ENCODE assay signal across 20 cellular contexts in the genomic region with DNA sequence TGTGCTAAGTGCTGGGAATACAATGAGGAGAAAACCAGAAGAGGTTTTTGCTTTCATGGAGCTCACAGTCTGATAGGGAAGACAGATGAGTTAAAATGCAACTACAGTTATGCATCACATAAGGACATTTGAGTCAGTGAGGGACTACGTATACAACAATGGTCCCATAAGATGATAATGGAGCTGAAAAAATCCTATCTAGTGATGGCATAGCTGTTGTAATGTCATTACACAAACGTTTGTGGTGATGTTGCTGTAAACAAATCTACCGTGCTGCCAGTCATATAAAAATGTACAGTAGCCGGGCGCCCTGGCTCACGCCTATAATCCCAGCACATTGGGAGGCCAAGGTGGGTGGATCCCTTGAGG.
DNase-seq lines count a peak whose midpoint lies in the region; ATAC-seq, FAIRE-seq and TF ChIP-seq lines count a peak whose summit lies in the region.
"Had no signal": no experiment of that assay in that cellular context is flagged by ENCODE, and none has a peak within 500 bp of the region (broad histone marks: within the 10 kb centered on the region; RNA-seq: fewer than 3 reads in every experiment).

No MANE protein-coding gene starts in this region.

- peak in 1 of 2 experiments; percentile 91; a peak in 1 of 4 replicates for TF ChIP-seq EP300 in GM12878 (IDR thresholded peaks at IDR 0.05; ENCODE audit: borderline replicate concordance in 1 of 2, control insufficient read depth in 1 of 2, low read depth in 2 of 2, low read length in 2 of 2)

- intact Hi-C loops in activated CD8-positive, alpha-beta T cell treated with anti-CD3 and anti-CD28 coated beads for 36 hours (cut with micrococcal nuclease): loop anchor here (5.0 kb wide), 1 partner anchor 36 kb away; no protein-coding TSS in a partner anchor
- intact Hi-C loops in GM12878 (cut with micrococcal nuclease; ENCODE audit: unreplicated experiment): loop anchor here (1.0 to 10.0 kb wide), 8 partner anchors 40 to 1331 kb away; partner anchors contain the start of gene RAD23B

- H3K27ac Mint-ChIP-seq in activated CD8-positive, alpha-beta T cell treated with anti-CD3 and anti-CD28 coated beads for 36 hours: no peak overlapping the region
- no peak overlapping the region for H3K27ac Mint-ChIP-seq in activated CD8-positive, alpha-beta T cell treated with anti-CD3 and anti-CD28 coated beads, Interleukin-2, amount 10 ng/mL, durations not matched to agents 7 days and 5 days
- H3K27ac Mint-ChIP-seq: endodermal cell, type B pancreatic cell had no signal

- POLR2A ChIA-PET in activated CD8-positive, alpha-beta T cell treated with anti-CD3 and anti-CD28 coated beads for 36 hours (lab: Charles Lee): no interaction called here
- POLR2A ChIA-PET in activated CD8-positive, alpha-beta T cell treated with anti-CD3 and anti-CD28 coated beads, Interleukin-2, amount 10 ng/mL, durations not matched to agents 7 days and 5 days (lab: Charles Lee): no interaction called here
- POLR2A ChIA-PET in GM12878 (lab: Charles Lee): interaction anchor here (1.1 to 5.9 kb wide), 3 partner anchors 40 to 88 kb away, joined by 6 to 47 read pairs (median 10); no protein-coding TSS in a partner anchor

- no peaks in the 10 kb centered on the region for H4K20me1 ChIP-seq in GM12878 (ENCODE audit: control insufficient read depth, insufficient read depth)

- no peak overlapping the region for H3K9ac ChIP-seq in GM12878 (ENCODE audit: control insufficient read depth, insufficient read depth, low read length)
- H3K9ac ChIP-seq: GM23248 had no signal

- no peaks in the 10 kb centered on the region for H3K36me3 Mint-ChIP-seq in activated CD8-positive, alpha-beta T cell treated with anti-CD3 and anti-CD28 coated beads for 36 hours (ENCODE audit: low read depth)
- H3K36me3 Mint-ChIP-seq in activated CD8-positive, alpha-beta T cell treated with anti-CD3 and anti-CD28 coated beads, Interleukin-2, amount 10 ng/mL, durations not matched to agents 7 days and 5 days (ENCODE audit: low read depth): no peaks in the 10 kb centered on the region
- H3K36me3 Mint-ChIP-seq: type B pancreatic cell had no signal

- H3K27me3 ChIP-seq in GM12878 (replicated peaks in 1 of 2; ENCODE audit: control insufficient read depth in 2 of 2, insufficient read depth in 2 of 2, low read length in 1 of 2): no peaks in the 10 kb centered on the region
- H3K27me3 ChIP-seq: body of pancreas, heart left ventricle, spleen had no signal

- no peak for TF ChIP-seq POLR2A in GM12878 (IDR thresholded peaks at IDR 0.05; ENCODE audit: low read depth, low read length)

- no peaks in the 10 kb centered on the region for H3K9me3 Mint-ChIP-seq in activated CD8-positive, alpha-beta T cell treated with anti-CD3 and anti-CD28 coated beads for 36 hours
- H3K9me3 Mint-ChIP-seq in activated CD8-positive, alpha-beta T cell treated with anti-CD3 and anti-CD28 coated beads, Interleukin-2, amount 10 ng/mL, durations not matched to agents 7 days and 5 days (ENCODE audit: insufficient read depth): no peaks in the 10 kb centered on the region
- H3K9me3 Mint-ChIP-seq: activated T-cell treated with anti-CD3 and anti-CD28 coated beads, Interleukin-2, amount 50 U/mL, for 4 hours; type B pancreatic cell had no signal

- WGBS in GM12878 (ENCODE audit: insufficient coverage, insufficient replicate concordance, low lambda C conversion rate, missing lambda C conversion rate): 2% methylated on average over 6 of the region's 6 CpGs

- no peaks in the 10 kb centered on the region for H3K9me3 ChIP-seq in GM12878 (replicated peaks; ENCODE audit: control insufficient read depth, insufficient read depth, low read length)
- H3K9me3 ChIP-seq: body of pancreas, heart left ventricle, spleen had no signal

- RAD21 ChIA-PET in GM12878 (lab: Charles Lee; ENCODE audit: unreplicated experiment): interaction anchor here (0.6 to 7.2 kb wide), 26 partner anchors 11 to 1589 kb away, joined by 3 to 115 read pairs (median 4); partner anchors contain the start of gene RAD23B

- H2AFZ ChIP-seq in GM12878 (ENCODE audit: control insufficient read depth, low read depth, low read length): no peak overlapping the region
- H2AFZ ChIP-seq: GM23248 had no signal

- DNase-seq in activated CD8-positive, alpha-beta T cell treated with anti-CD3 and anti-CD28 coated beads for 36 hours: no peak
- no peak for DNase-seq in activated CD8-positive, alpha-beta T cell treated with anti-CD3 and anti-CD28 coated beads, Interleukin-2, amount 10 ng/mL, durations not matched to agents 7 days and 5 days
- DNase-seq in GM12878 (ENCODE audit: low read depth, low spot score) (peak; percentile 39), NCI-H2196 (lab: John Stamatoyannopoulos, UW; ENCODE audit: unreplicated experiment) (no peak), NCI-H1930 (lab: John Stamatoyannopoulos, UW) (no peak)
- DNase-seq: activated T-cell treated with anti-CD3 and anti-CD28 coated beads, Interleukin-2, amount 50 U/mL, for 4 hours; body of pancreas; endodermal cell; heart left ventricle; NCI-H1092; NCI-H774; occipital lobe; SHP77 treated with DMSO at 0.1 percent for 48 hours; spleen had no signal

- TF ChIP-seq CTCF in activated CD8-positive, alpha-beta T cell treated with anti-CD3 and anti-CD28 coated beads for 36 hours (IDR thresholded peaks at IDR 0.05): no peak
- TF ChIP-seq CTCF in GM12878 (IDR thresholded peaks at IDR 0.05 in 2 of 3, conservative IDR thresholded peaks at IDR 0.05 in 1 of 3; ENCODE audit: control insufficient read depth in 2 of 3, extremely low read depth in 1 of 3, insufficient read depth in 1 of 3, low read depth in 3 of 3, low read length in 3 of 3): no peak

- no peak for TF ChIP-seq RAD21 in GM12878 (IDR thresholded peaks at IDR 0.05; ENCODE audit: insufficient read depth, low read depth, low read length)

- peaks cover 8% of the 10 kb centered on the region for H3K27me3 Mint-ChIP-seq in activated CD8-positive, alpha-beta T cell treated with anti-CD3 and anti-CD28 coated beads for 36 hours
- H3K27me3 Mint-ChIP-seq in activated CD8-positive, alpha-beta T cell treated with anti-CD3 and anti-CD28 coated beads, Interleukin-2, amount 10 ng/mL, durations not matched to agents 7 days and 5 days (ENCODE audit: low read depth): no peaks in the 10 kb centered on the region
- H3K27me3 Mint-ChIP-seq: type B pancreatic cell had no signal

- in situ Hi-C loops in GM12878 (cut with MboI): loop anchor here (10.0 kb wide), 1 partner anchor 1328 kb away; no protein-coding TSS in a partner anchor

- no peak overlapping the region for H3K4me2 ChIP-seq in GM12878 (ENCODE audit: control insufficient read depth, insufficient read depth)

- peak; percentile 23 for FAIRE-seq in GM12878 (lab: Jason Lieb, UNC)

- BruUV-seq in GM12878 (replicated peaks; lab: Mats Ljungman, UMichigan): no TSS peak

- peak; percentile 22 for ATAC-seq in activated CD8-positive, alpha-beta T cell treated with anti-CD3 and anti-CD28 coated beads for 36 hours
- no peak for ATAC-seq in activated CD8-positive, alpha-beta T cell treated with anti-CD3 and anti-CD28 coated beads, Interleukin-2, amount 10 ng/mL, durations not matched to agents 7 days and 5 days
- ATAC-seq in GM21619 (IDR thresholded peaks at IDR 0.05; ENCODE audit: unreplicated experiment) (peak; percentile 52), HG03103 (IDR thresholded peaks at IDR 0.05; ENCODE audit: low read depth, unreplicated experiment) (peak; percentile 55), GM12878 (peak; percentile 63), GM19467 (IDR thresholded peaks at IDR 0.05; ENCODE audit: unreplicated experiment) (no peak)
- ATAC-seq: body of pancreas, heart left ventricle had no signal

- no peak overlapping the region for H3K27ac ChIP-seq in GM12878 (ENCODE audit: control insufficient read depth, insufficient read depth)
- H3K27ac ChIP-seq: body of pancreas, GM23248, spleen had no signal

- peaks cover 18% of the 10 kb centered on the region for H3K4me1 ChIP-seq in GM12878 (ENCODE audit: control insufficient read depth, insufficient read depth, low read length)
- H3K4me1 ChIP-seq: body of pancreas, spleen had no signal

- H3K4me1 Mint-ChIP-seq in activated CD8-positive, alpha-beta T cell treated with anti-CD3 and anti-CD28 coated beads for 36 hours (ENCODE audit: low read depth): peaks cover 5% of the 10 kb centered on the region
- H3K4me1 Mint-ChIP-seq in activated CD8-positive, alpha-beta T cell treated with anti-CD3 and anti-CD28 coated beads, Interleukin-2, amount 10 ng/mL, durations not matched to agents 7 days and 5 days (ENCODE audit: low read depth): no peaks in the 10 kb centered on the region

- H3K4me3 ChIP-seq in GM12878: peak overlapping the region; percentile 39; the same call in 1 of the 2 replicates
- H3K4me3 ChIP-seq: body of pancreas, GM23248, heart left ventricle, lung, spleen had no signal

- no peaks in the 10 kb centered on the region for H3K36me3 ChIP-seq in GM12878 (ENCODE audit: control insufficient read depth in 2 of 2, insufficient read depth in 2 of 2, low read length in 1 of 2)
- H3K36me3 ChIP-seq: heart left ventricle, spleen had no signal

- SMC1A ChIA-PET in GM12878 (lab: Charles Lee; ENCODE audit: uncharacterized antibody, unreplicated experiment): interaction anchor here (0.7 to 10.0 kb wide), 39 partner anchors 9 to 1331 kb away, joined by 3 to 119 read pairs (median 4); no protein-coding TSS in a partner anchor

- H3K4me3 Mint-ChIP-seq in activated CD8-positive, alpha-beta T cell treated with anti-CD3 and anti-CD28 coated beads for 36 hours: no peak overlapping the region
- H3K4me3 Mint-ChIP-seq in activated CD8-positive, alpha-beta T cell treated with anti-CD3 and anti-CD28 coated beads, Interleukin-2, amount 10 ng/mL, durations not matched to agents 7 days and 5 days: no peak overlapping the region
- H3K4me3 Mint-ChIP-seq: activated T-cell treated with anti-CD3 and anti-CD28 coated beads, Interleukin-2, amount 50 U/mL, for 4 hours; endodermal cell; type B pancreatic cell had no signal

- H3K79me2 ChIP-seq in GM12878 (ENCODE audit: control insufficient read depth, insufficient read depth, low read length): no peaks in the 10 kb centered on the region

- CTCF ChIA-PET in activated CD8-positive, alpha-beta T cell treated with anti-CD3 and anti-CD28 coated beads for 36 hours (lab: Charles Lee): interaction anchor here (0.8 to 1.9 kb wide), 3 partner anchors 10 to 18 kb away, joined by 3 to 7 read pairs (median 3); no protein-coding TSS in a partner anchor
- CTCF ChIA-PET in activated CD8-positive, alpha-beta T cell treated with anti-CD3 and anti-CD28 coated beads, Interleukin-2, amount 10 ng/mL, durations not matched to agents 7 days and 5 days (lab: Charles Lee): interaction anchor here (0.7 to 1.7 kb wide), 2 partner anchors 168 to 169 kb away, joined by 3 read pairs; no protein-coding TSS in a partner anchor
- CTCF ChIA-PET in GM12878 (lab: Yijun Ruan, JAX): interaction anchor here (0.6 to 7.5 kb wide), 23 partner anchors 11 to 1590 kb away, joined by 3 to 100 read pairs (median 4); no protein-coding TSS in a partner anchor

Comparison
In these comparisons a context has a peak if more than half of its experiments do, and no peak if none do; other contexts are left out.
1. ATAC-seq: peak in activated CD8-positive, alpha-beta T cell treated with anti-CD3 and anti-CD28 coated beads for 36 hours (single experiment), GM21619 (single experiment), HG03103 (single experiment) and GM12878 (single experiment); none in activated CD8-positive, alpha-beta T cell treated with anti-CD3 and anti-CD28 coated beads, Interleukin-2, amount 10 ng/mL, durations not matched to agents 7 days and 5 days (single experiment) and GM19467 (single experiment).